11 cellular contexts compared by ENCODE assay signal in genomic region chr12:48155786-48156185, GRCh38. TPM values are rescaled to one million over a fixed set of nuclear protein-coding genes. Genes with fewer than 3 reads are reported as not detected.
DNase-seq lines count a peak whose midpoint lies in the region; TF ChIP-seq lines count a peak whose summit lies in the region.
"Not testable (repeated sequence)": the region's sequence is repeated elsewhere in the genome, so short reads cannot be mapped to it uniquely, and the experiment has no call there.
"Had no signal": no experiment of that assay in that cellular context is flagged by ENCODE, and none has a peak within 500 bp of the region (broad histone marks: within the 10 kb centered on the region; RNA-seq: fewer than 3 reads in every experiment).

No MANE protein-coding gene starts in this region.

- not testable (repeated sequence) for H3K27me3 Mint-ChIP-seq in Caco-2 (ENCODE audit: insufficient read depth, unreplicated experiment); activated CD4-positive, alpha-beta T cell treated with anti-CD3 and anti-CD28 coated beads, Interleukin-2, amount 10 ng/mL, durations not matched to agents 7 days and 5 days; activated naive CD4-positive, alpha-beta T cell treated with anti-CD3 and anti-CD28 coated beads for 36 hours (ENCODE audit: low read depth); chondrocyte (ENCODE audit: low read depth); mesothelial cell of epicardium (ENCODE audit: low read depth); neural progenitor cell (ENCODE audit: insufficient read depth, low read depth); type B pancreatic cell

- not testable (repeated sequence) for H3K27me3 ChIP-seq in Caco-2 (replicated peaks; ENCODE audit: control insufficient read depth, insufficient read depth, low read length); PC-9 (ENCODE audit: insufficient read depth, low read depth); neural progenitor cell

- not testable (repeated sequence) for H3K4me3 ChIP-seq in Caco-2 (ENCODE audit: low read depth, low read length); PC-9; neural progenitor cell

- peaks cover 24% of the 10 kb centered on the region for H3K36me3 Mint-ChIP-seq in Caco-2 (ENCODE audit: insufficient read depth, unreplicated experiment)
- peaks cover 22% of the 10 kb centered on the region for H3K36me3 Mint-ChIP-seq in activated CD4-positive, alpha-beta T cell treated with anti-CD3 and anti-CD28 coated beads, Interleukin-2, amount 10 ng/mL, durations not matched to agents 7 days and 5 days (ENCODE audit: low read depth)
- not testable (repeated sequence) for H3K36me3 Mint-ChIP-seq in activated naive CD4-positive, alpha-beta T cell treated with anti-CD3 and anti-CD28 coated beads for 36 hours (ENCODE audit: low read depth); chondrocyte (ENCODE audit: low read depth); mesothelial cell of epicardium; neural progenitor cell; type B pancreatic cell

- peaks cover 20% of the 10 kb centered on the region for H3K79me2 ChIP-seq in PC-9 (ENCODE audit: low read depth)
- H3K79me2 ChIP-seq in neural progenitor cell (ENCODE audit: low read depth), result not testable (repeated sequence)

- DNase-seq in Caco-2; PC-9; activated CD4-positive, alpha-beta T cell treated with anti-CD3 and anti-CD28 coated beads, Interleukin-2, amount 10 ng/mL, durations not matched to agents 7 days and 5 days; activated naive CD4-positive, alpha-beta T cell treated with anti-CD3 and anti-CD28 coated beads for 36 hours; chondrocyte (ENCODE audit: low spot score); mesothelial cell of epicardium (ENCODE audit: low spot score in 2 of 2, unreplicated experiment in 2 of 2); neural progenitor cell (ENCODE audit: low spot score); type B pancreatic cell (ENCODE audit: extremely low spot score, unreplicated experiment): not testable (repeated sequence)

- POLR2A ChIA-PET in Caco-2 (lab: Charles Lee), result interaction anchor here (2.1 kb wide), 1 partner anchor 50 kb away, joined by 17 read pairs; the partner anchor contains the start of gene SENP1
- POLR2A ChIA-PET in PC-9 (lab: Charles Lee; ENCODE audit: unreplicated experiment); activated CD4-positive, alpha-beta T cell treated with anti-CD3 and anti-CD28 coated beads, Interleukin-2, amount 10 ng/mL, durations not matched to agents 7 days and 5 days (lab: Charles Lee): not testable (repeated sequence)

- H3K9me3 ChIP-seq in Caco-2; PC-9 (ENCODE audit: insufficient read depth, low read depth); neural progenitor cell (ENCODE audit: low read depth): not testable (repeated sequence)

- H3K9me3 Mint-ChIP-seq in Caco-2 (ENCODE audit: unreplicated experiment); activated CD4-positive, alpha-beta T cell treated with anti-CD3 and anti-CD28 coated beads, Interleukin-2, amount 10 ng/mL, durations not matched to agents 7 days and 5 days; activated naive CD4-positive, alpha-beta T cell treated with anti-CD3 and anti-CD28 coated beads for 36 hours; chondrocyte (ENCODE audit: low read depth); mesothelial cell of epicardium; neural progenitor cell; type B pancreatic cell: not testable (repeated sequence)

- H4K20me1 ChIP-seq in PC-9 (ENCODE audit: insufficient read depth); neural progenitor cell (ENCODE audit: low read depth): not testable (repeated sequence)

- not testable (repeated sequence) for H2AFZ ChIP-seq in PC-9; neural progenitor cell (replicated peaks)

- H3K36me3 ChIP-seq in Caco-2 (ENCODE audit: control insufficient read depth, insufficient read depth, low read length); PC-9 (ENCODE audit: low read depth); neural progenitor cell: not testable (repeated sequence)

- H3K9ac ChIP-seq in neural progenitor cell, result not testable (repeated sequence)

- not testable (repeated sequence) for H3K4me1 Mint-ChIP-seq in Caco-2 (ENCODE audit: low read depth, unreplicated experiment)
- H3K4me1 Mint-ChIP-seq in activated CD4-positive, alpha-beta T cell treated with anti-CD3 and anti-CD28 coated beads, Interleukin-2, amount 10 ng/mL, durations not matched to agents 7 days and 5 days, result peaks cover 45% of the 10 kb centered on the region
- peaks cover 50% of the 10 kb centered on the region for H3K4me1 Mint-ChIP-seq in activated naive CD4-positive, alpha-beta T cell treated with anti-CD3 and anti-CD28 coated beads for 36 hours (ENCODE audit: low read depth)
- H3K4me1 Mint-ChIP-seq in chondrocyte (ENCODE audit: low read depth), result peaks cover 22% of the 10 kb centered on the region
- peaks cover 15% of the 10 kb centered on the region for H3K4me1 Mint-ChIP-seq in mesothelial cell of epicardium
- peaks cover 17% of the 10 kb centered on the region for H3K4me1 Mint-ChIP-seq in neural progenitor cell
- peaks cover 11% of the 10 kb centered on the region for H3K4me1 Mint-ChIP-seq in type B pancreatic cell (ENCODE audit: unreplicated experiment)

- peak overlapping the region; percentile 97 for H3K4me3 Mint-ChIP-seq in Caco-2 (ENCODE audit: unreplicated experiment)
- H3K4me3 Mint-ChIP-seq in activated CD4-positive, alpha-beta T cell treated with anti-CD3 and anti-CD28 coated beads, Interleukin-2, amount 10 ng/mL, durations not matched to agents 7 days and 5 days, result peak overlapping the region; percentile 96
- peak overlapping the region; percentile 93 for H3K4me3 Mint-ChIP-seq in activated naive CD4-positive, alpha-beta T cell treated with anti-CD3 and anti-CD28 coated beads for 36 hours
- peak overlapping the region; percentile 93 for H3K4me3 Mint-ChIP-seq in chondrocyte (ENCODE audit: unreplicated experiment)
- H3K4me3 Mint-ChIP-seq in mesothelial cell of epicardium, result peak overlapping the region; percentile 97
- peak overlapping the region; percentile 95 for H3K4me3 Mint-ChIP-seq in neural progenitor cell
- peak overlapping the region; percentile 97 for H3K4me3 Mint-ChIP-seq in type B pancreatic cell

- CTCF ChIA-PET in Caco-2 (lab: Charles Lee); activated CD4-positive, alpha-beta T cell treated with anti-CD3 and anti-CD28 coated beads, Interleukin-2, amount 10 ng/mL, durations not matched to agents 7 days and 5 days (lab: Charles Lee): not testable (repeated sequence)
- CTCF ChIA-PET in PC-9 (lab: Charles Lee), result interaction anchor here (0.6 kb wide), 1 partner anchor 839 kb away, joined by 12 read pairs; no protein-coding TSS in a partner anchor
- CTCF ChIA-PET in activated naive CD4-positive, alpha-beta T cell treated with anti-CD3 and anti-CD28 coated beads for 36 hours (lab: Charles Lee), result interaction anchor here (0.9 kb wide), 1 partner anchor 33 kb away, joined by 3 read pairs; no protein-coding TSS in a partner anchor

- not testable (repeated sequence) for H3K27ac Mint-ChIP-seq in Caco-2 (ENCODE audit: unreplicated experiment); activated CD4-positive, alpha-beta T cell treated with anti-CD3 and anti-CD28 coated beads, Interleukin-2, amount 10 ng/mL, durations not matched to agents 7 days and 5 days; activated naive CD4-positive, alpha-beta T cell treated with anti-CD3 and anti-CD28 coated beads for 36 hours; chondrocyte (ENCODE audit: unreplicated experiment); mesothelial cell of epicardium; neural progenitor cell; type B pancreatic cell

- H3F3A ChIP-seq in PC-9 (ENCODE audit: insufficient read depth, low read depth), result not testable (repeated sequence)
- peaks cover 14% of the 10 kb centered on the region for H3F3A ChIP-seq in neural progenitor cell (ENCODE audit: low read depth)

- not testable (repeated sequence) for H3K27ac ChIP-seq in PC-9, neural progenitor cell

- not testable (repeated sequence) for TF ChIP-seq CTCF in Caco-2 (IDR thresholded peaks at IDR 0.05; ENCODE audit: insufficient read depth in 1 of 2, low read depth in 1 of 2, low read length in 1 of 2, severe bottlenecking in 1 of 2, unreplicated experiment in 1 of 2); PC-9 (conservative IDR thresholded peaks at IDR 0.05); chondrocyte (IDR thresholded peaks at IDR 0.05); mesothelial cell of epicardium (IDR thresholded peaks at IDR 0.05; ENCODE audit: unreplicated experiment); neural progenitor cell (IDR thresholded peaks at IDR 0.05); type B pancreatic cell (conservative IDR thresholded peaks at IDR 0.05)

- H3K4me1 ChIP-seq in Caco-2; PC-9 (replicated peaks; ENCODE audit: insufficient read depth); neural progenitor cell: not testable (repeated sequence)

- H3K4me2 ChIP-seq in PC-9, result 0 out of 2 replicates have a peak overlapping the region, but pooled peaks have one; percentile 98
- H3K4me2 ChIP-seq in neural progenitor cell, result not testable (repeated sequence)

- not testable (repeated sequence) for BruUV-seq in Caco-2 (replicated peaks; lab: Mats Ljungman, UMichigan); PC-9 (replicated peaks; lab: Mats Ljungman, UMichigan)

- intact Hi-C loops in Caco-2 (cut with micrococcal nuclease; ENCODE audit: unreplicated experiment), result loop anchor here (2.0 kb wide), 1 partner anchor 27 kb away; the partner anchor contains the start of gene CCDC184
- intact Hi-C loops in PC-9 (cut with micrococcal nuclease; ENCODE audit: unreplicated experiment), result loop anchor here (2.0 to 5.0 kb wide), 2 partner anchors 48 to 255 kb away; partner anchors contain the start of gene SENP1
- intact Hi-C loops in activated naive CD4-positive, alpha-beta T cell treated with anti-CD3 and anti-CD28 coated beads for 36 hours (cut with micrococcal nuclease), result loop anchor here (2.0 kb wide), 1 partner anchor 27 kb away; the partner anchor contains the start of gene CCDC184

- H3K9me2 ChIP-seq in PC-9 (ENCODE audit: insufficient read depth), result not testable (repeated sequence)

RNA-seq across cellular contexts. Expression of gene ASB8, which starts 1.5 kb away (rescaled TPM):
- total RNA-seq in Caco-2 (2022), result 27.8 and 30.6 TPM in 2 replicates
- total RNA-seq in PC-9 (2021), result 21.8 and 25.1 TPM in 2 replicates
- 10 to 100 TPM; 44.7 to 46.4 TPM for total RNA-seq in activated CD4-positive, alpha-beta T cell treated with anti-CD3 and anti-CD28 coated beads, Interleukin-2, amount 10 ng/mL, durations not matched to agents 7 days and 5 days
- 10 to 100 TPM; 36.7 to 47.9 TPM for total RNA-seq in activated naive CD4-positive, alpha-beta T cell treated with anti-CD3 and anti-CD28 coated beads for 36 hours
- total RNA-seq in chondrocyte, result 24.7 to 34.3 TPM (median 30.8 TPM) in 3 replicates
- total RNA-seq in mesothelial cell of epicardium, result 21.0 to 24.8 TPM (median 24.0 TPM) in 3 replicates
- 4.2 and 5.9 TPM in 2 replicates for total RNA-seq in neural progenitor cell (ENCODE audit: low replicate concordance)
- total RNA-seq in type B pancreatic cell (ENCODE audit: low replicate concordance), result 27.0 and 29.5 TPM in 2 replicates

RNA-seq across cellular contexts. Expression of gene CCDC184, which starts 27.7 kb away (rescaled TPM):
- total RNA-seq in Caco-2 (2022) (1.00 and 1.0 TPM in 2 replicates), PC-9 (2021) (not detected in 2 replicates), chondrocyte (0.22 to 0.56 TPM (median 0.47 TPM) in 3 replicates), mesothelial cell of epicardium (1.4 to 1.7 TPM (median 1.6 TPM) in 3 replicates), neural progenitor cell (ENCODE audit: low replicate concordance) (0.28 and 1.1 TPM in 2 replicates), type B pancreatic cell (ENCODE audit: low replicate concordance) (0.98 and 2.4 TPM in 2 replicates)
- under 1 TPM; 0.17 to 0.22 TPM for total RNA-seq in activated CD4-positive, alpha-beta T cell treated with anti-CD3 and anti-CD28 coated beads, Interleukin-2, amount 10 ng/mL, durations not matched to agents 7 days and 5 days
- under 1 TPM in 1 of 2 experiments, not detected in 1; 0.14 TPM for total RNA-seq in activated naive CD4-positive, alpha-beta T cell treated with anti-CD3 and anti-CD28 coated beads for 36 hours
- total RNA-seq: GM12878 had no signal

RNA-seq across cellular contexts. Expression of gene PFKM, which starts 36.6 kb away (rescaled TPM):
- total RNA-seq in Caco-2 (2022) (96.8 and 108 TPM in 2 replicates), PC-9 (2021) (63.2 and 67.6 TPM in 2 replicates), chondrocyte (60.9 to 82.3 TPM (median 61.2 TPM) in 3 replicates), mesothelial cell of epicardium (118 to 120 TPM (median 119 TPM) in 3 replicates), neural progenitor cell (ENCODE audit: low replicate concordance) (128 and 161 TPM in 2 replicates), type B pancreatic cell (ENCODE audit: low replicate concordance) (99.0 and 119 TPM in 2 replicates)
- 10 to 100 TPM; 16.0 to 19.5 TPM for total RNA-seq in activated CD4-positive, alpha-beta T cell treated with anti-CD3 and anti-CD28 coated beads, Interleukin-2, amount 10 ng/mL, durations not matched to agents 7 days and 5 days
- 10 to 100 TPM; 68.2 to 71.9 TPM for total RNA-seq in activated naive CD4-positive, alpha-beta T cell treated with anti-CD3 and anti-CD28 coated beads for 36 hours

RNA-seq across cellular contexts. Expression of gene OR10AD1, which starts 47.3 kb away (rescaled TPM):
- total RNA-seq in Caco-2 (2022) (not detected in 2 replicates), PC-9 (2021) (not detected in 2 replicates), chondrocyte (not detected in 3 replicates), mesothelial cell of epicardium (not detected in 3 replicates), neural progenitor cell (ENCODE audit: low replicate concordance) (not detected in 2 replicates), type B pancreatic cell (ENCODE audit: low replicate concordance) (not detected in 2 replicates)
- total RNA-seq in activated CD4-positive, alpha-beta T cell treated with anti-CD3 and anti-CD28 coated beads, Interleukin-2, amount 10 ng/mL, durations not matched to agents 7 days and 5 days, result not detected
- not detected for total RNA-seq in activated naive CD4-positive, alpha-beta T cell treated with anti-CD3 and anti-CD28 coated beads for 36 hours
- total RNA-seq: G401, GM12878, M059J had no signal

RNA-seq across cellular contexts. Expression of gene SENP1, which starts 49.9 kb away (rescaled TPM):
- 40.4 and 42.1 TPM in 2 replicates for total RNA-seq in Caco-2 (2022)
- 20.9 and 23.0 TPM in 2 replicates for total RNA-seq in PC-9 (2021)
- total RNA-seq in activated CD4-positive, alpha-beta T cell treated with anti-CD3 and anti-CD28 coated beads, Interleukin-2, amount 10 ng/mL, durations not matched to agents 7 days and 5 days, result 10 to 100 TPM; 37.2 to 48.0 TPM
- 10 to 100 TPM; 41.4 to 47.8 TPM for total RNA-seq in activated naive CD4-positive, alpha-beta T cell treated with anti-CD3 and anti-CD28 coated beads for 36 hours
- total RNA-seq in chondrocyte, result 16.1 to 20.9 TPM (median 19.7 TPM) in 3 replicates
- total RNA-seq in mesothelial cell of epicardium, result 27.1 to 31.1 TPM (median 27.6 TPM) in 3 replicates
- 37.6 and 89.9 TPM in 2 replicates for total RNA-seq in neural progenitor cell (ENCODE audit: low replicate concordance)
- 25.0 and 32.0 TPM in 2 replicates for total RNA-seq in type B pancreatic cell (ENCODE audit: low replicate concordance)
